16 cellular contexts compared by ENCODE assay signal in genomic region chr20:33817411-33817810, GRCh38. TPM values are rescaled to one million over a fixed set of nuclear protein-coding genes. Genes with fewer than 3 reads are reported as not detected.
DNase-seq lines count a peak whose midpoint lies in the region; ATAC-seq and TF ChIP-seq lines count a peak whose summit lies in the region.
"Had no signal": no experiment of that assay in that cellular context is flagged by ENCODE, and none has a peak within 500 bp of the region (broad histone marks: within the 10 kb centered on the region; RNA-seq: fewer than 3 reads in every experiment).

No MANE protein-coding gene starts in this region.

- H3K4me3 ChIP-seq in IMR-90 (ENCODE audit: insufficient read depth, low read depth, low read length) (no peak overlapping the region), SU-DHL-6 (ENCODE audit: insufficient read depth, low read length, poor library complexity, severe bottlenecking) (no peak overlapping the region), lower leg skin (ENCODE audit: low read depth, poor library complexity, severe bottlenecking) (no peak overlapping the region)
- H3K4me3 ChIP-seq: SJCRH30 had no signal

- H2BK20ac ChIP-seq in IMR-90 (ENCODE audit: low read depth, low read length): no peak overlapping the region

- H4K20me1 ChIP-seq in IMR-90 (ENCODE audit: insufficient read depth, low read length): peaks cover 99% of the 10 kb centered on the region
- H4K20me1 ChIP-seq in SU-DHL-6 (ENCODE audit: low read depth, low read length): peaks cover 10% of the 10 kb centered on the region; the same call in 1 of the 2 replicates

- H3K9me3 Mint-ChIP-seq in stimulated activated naive B cell treated with anti-CD40 and anti-IgM and Interleukin-4, amounts not matched to agents 10 μg/mL and 1 μg/mL and 100 μg/mL, for 72 hours: no peaks in the 10 kb centered on the region

- intact Hi-C loops in IMR-90 (cut with micrococcal nuclease): loop anchor here (10.0 kb wide), 1 partner anchor 153 kb away; the partner anchor contains the start of genes ACTL10 and C20orf144
- intact Hi-C loops in lower leg skin (cut with DNase I; ENCODE audit: low total_unique reads): no loop called here

- no peak for TF ChIP-seq CTCF in IMR-90 (conservative IDR thresholded peaks at IDR 0.05; ENCODE audit: low read depth, low read length)
- TF ChIP-seq CTCF in SU-DHL-6 (IDR thresholded peaks at IDR 0.05; ENCODE audit: insufficient read depth, low read length, poor library complexity, severe bottlenecking): no peak
- TF ChIP-seq CTCF in lower leg skin (IDR thresholded peaks at IDR 0.05): no peak

- no peak overlapping the region for H4K91ac ChIP-seq in IMR-90 (ENCODE audit: insufficient read depth, low read depth, low read length)

- peaks cover 21% of the 10 kb centered on the region for H3F3A ChIP-seq in SU-DHL-6 (ENCODE audit: insufficient read depth)

- peak overlapping the region; percentile 0 for H3K27ac Mint-ChIP-seq in stimulated activated naive B cell treated with anti-CD40 and anti-IgM and Interleukin-4, amounts not matched to agents 10 μg/mL and 1 μg/mL and 100 μg/mL, for 72 hours

- H3K14ac ChIP-seq in IMR-90 (replicated peaks; ENCODE audit: low read depth, low read length): no peak overlapping the region

- ATAC-seq in IMR-90 (ENCODE audit: low read depth) (peak; percentile 5; the same call in 1 of the 2 replicates), GM18505 (IDR thresholded peaks at IDR 0.05; ENCODE audit: unreplicated experiment) (no peak)
- ATAC-seq in stimulated activated naive B cell treated with anti-CD40 and anti-IgM and Interleukin-4, amounts not matched to agents 10 μg/mL and 1 μg/mL and 100 μg/mL, for 72 hours (replicated peaks): no peak
- ATAC-seq: PC-3 had no signal

- no peak overlapping the region for H2BK5ac ChIP-seq in IMR-90 (ENCODE audit: low read depth, low read length, poor library complexity, severe bottlenecking)

- peaks cover 42 to 61% of the 10 kb centered on the region in 2 donors for H3K36me3 Mint-ChIP-seq in stimulated activated naive B cell treated with anti-CD40 and anti-IgM and Interleukin-4, amounts not matched to agents 10 μg/mL and 1 μg/mL and 100 μg/mL, for 72 hours

- H3K9me1 ChIP-seq in IMR-90 (ENCODE audit: insufficient read depth, low read length): peaks cover 41% of the 10 kb centered on the region

- H3K27me3 ChIP-seq in IMR-90 (ENCODE audit: control insufficient read depth, insufficient read depth, low read length) (no peaks in the 10 kb centered on the region), SU-DHL-6 (ENCODE audit: low read length) (no peaks in the 10 kb centered on the region)
- H3K27me3 ChIP-seq: SJCRH30 had no signal

- DNase-seq in IMR-90 (peak; percentile 18), fibroblast of peridontal ligament (ENCODE audit: extremely low read depth) (peak; percentile 53), CD1c-positive myeloid dendritic cell (ENCODE audit: extremely low spot score) (no peak), lower leg skin (ENCODE audit: low spot score in 2 of 2) (no peak)
- no peak for DNase-seq in stimulated activated naive B cell treated with anti-CD40 and anti-IgM and Interleukin-4, amounts not matched to agents 10 μg/mL and 1 μg/mL and 100 μg/mL, for 72 hours
- DNase-seq: DMS79 treated with DMSO at 0.1 percent for 48 hours, GOT3, NCI-H1417 treated with DMSO at 0.1 percent for 48 hours, NCI-H1930, NCI-H2171 treated with DMSO at 0.1 percent for 48 hours, NCI-H748 treated with DMSO at 0.1 percent for 48 hours, PC-3, SJCRH30 had no signal

- H3K36me3 ChIP-seq in IMR-90 (ENCODE audit: control insufficient read depth, insufficient read depth, low read length) (peaks cover 3% of the 10 kb centered on the region), SU-DHL-6 (ENCODE audit: low read length) (0 out of 2 replicates have a peak, but pooled peaks cover 4% of the 10 kb centered on the region)

- no CpG with 5 or more reads among the region's 5 CpGs for WGBS in IMR-90 (ENCODE audit: extremely low coverage in 2 of 2, insufficient read length in 1 of 2), 2 experiments
- WGBS in lower leg skin, 2 donors: 75 to 76% methylated on average over 5 of the region's 5 CpGs

- no peak overlapping the region for H3K4me2 ChIP-seq in IMR-90 (ENCODE audit: low read depth, low read length)
- H3K4me2 ChIP-seq in SU-DHL-6 (ENCODE audit: low read depth, low read length, poor library complexity, severe bottlenecking): peak overlapping the region; percentile 36

- no peak overlapping the region for H4K8ac ChIP-seq in IMR-90 (ENCODE audit: low read depth in 2 of 2, low read length in 2 of 2)

- H4K5ac ChIP-seq in IMR-90 (ENCODE audit: low read depth, low read length): no peak overlapping the region

- no peak overlapping the region for H2BK15ac ChIP-seq in IMR-90 (ENCODE audit: low read depth, low read length)

- no peak overlapping the region for H2BK120ac ChIP-seq in IMR-90 (ENCODE audit: low read depth, low read length)

- H3K4me3 Mint-ChIP-seq in stimulated activated naive B cell treated with anti-CD40 and anti-IgM and Interleukin-4, amounts not matched to agents 10 μg/mL and 1 μg/mL and 100 μg/mL, for 72 hours: no peak overlapping the region

- no peak overlapping the region for H3K18ac ChIP-seq in IMR-90 (ENCODE audit: low read depth, low read length)

- POLR2A ChIA-PET in IMR-90 (lab: Charles Lee; ENCODE audit: unreplicated experiment): no interaction called here

- no peak overlapping the region for H3K56ac ChIP-seq in IMR-90 (ENCODE audit: extremely low read depth, insufficient read depth, low read length)

- H3K79me1 ChIP-seq in IMR-90 (ENCODE audit: low read depth in 1 of 2, low read length in 2 of 2): peaks cover 37 to 90% of the 10 kb centered on the region in 2 experiments

- peaks cover 9% of the 10 kb centered on the region for H3K4me1 ChIP-seq in IMR-90 (ENCODE audit: control insufficient read depth, insufficient read depth, low read length)

- dilution Hi-C loops in IMR-90 (cut with HindIII; ENCODE audit: low sequenced_read_pairs, unreplicated experiment): no loop called here

- no peak overlapping the region for H3K23ac ChIP-seq in IMR-90 (ENCODE audit: low read depth, low read length)

- no peak for TF ChIP-seq RAD21 in IMR-90 (IDR thresholded peaks at IDR 0.05; ENCODE audit: low read length)

- in situ Hi-C loops in IMR-90 (cut with MboI; ENCODE audit: low sequenced_read_pairs): no loop called here

- no peak overlapping the region for H3K4ac ChIP-seq in IMR-90 (ENCODE audit: low read depth, low read length)

- H3K9me2 ChIP-seq in SU-DHL-6 (replicated peaks; ENCODE audit: insufficient read depth, low read length): no peaks in the 10 kb centered on the region

- no TSS peak for BruUV-seq in IMR-90 (replicated peaks; lab: Mats Ljungman, UMichigan)

- H3K9ac ChIP-seq in IMR-90 (ENCODE audit: low read depth, low read length) (no peak overlapping the region), SU-DHL-6 (ENCODE audit: low read length) (no peak overlapping the region)

- H3K27ac ChIP-seq in IMR-90 (ENCODE audit: insufficient read depth, low read length): no peak overlapping the region
- H3K27ac ChIP-seq in SU-DHL-6 (ENCODE audit: low read depth, low read length): peak overlapping the region; percentile 43
- H3K27ac ChIP-seq: RWPE1, SJCRH30 had no signal

- H3K4me1 Mint-ChIP-seq in stimulated activated naive B cell treated with anti-CD40 and anti-IgM and Interleukin-4, amounts not matched to agents 10 μg/mL and 1 μg/mL and 100 μg/mL, for 72 hours: peaks cover 68 to 85% of the 10 kb centered on the region in 2 donors

- no peaks in the 10 kb centered on the region for H3K9me3 ChIP-seq in IMR-90 (ENCODE audit: control insufficient read depth, insufficient read depth, low read length)
- H3K9me3 ChIP-seq in SU-DHL-6 (ENCODE audit: insufficient read depth, low read length): no peaks in the 10 kb centered on the region
- H3K9me3 ChIP-seq: SJCRH30 had no signal

- no peak for TF ChIP-seq POLR2A in IMR-90 (IDR thresholded peaks at IDR 0.05; ENCODE audit: low read depth, low read length)
- TF ChIP-seq POLR2A in lower leg skin (IDR thresholded peaks at IDR 0.05): no peak
- no peak for TF ChIP-seq POLR2A in GM18505 (IDR thresholded peaks at IDR 0.05; ENCODE audit: borderline replicate concordance, extremely low read depth, insufficient read depth, insufficient read length)

- no peak overlapping the region for H2AK5ac ChIP-seq in IMR-90 (ENCODE audit: low read depth, low read length)

- H2AFZ ChIP-seq in IMR-90 (replicated peaks; ENCODE audit: low read length, poor library complexity) (no peak overlapping the region), SU-DHL-6 (ENCODE audit: low read depth, low read length, severe bottlenecking) (no peak overlapping the region)

- CTCF ChIA-PET in IMR-90 (lab: Yijun Ruan, JAX): interaction anchor here (0.8 kb wide), 1 partner anchor 9 kb away, joined by 3 read pairs; no protein-coding TSS in a partner anchor

- H3K79me2 ChIP-seq in SU-DHL-6 (ENCODE audit: insufficient read depth, low read length): peaks cover 100% of the 10 kb centered on the region

- H3K27me3 Mint-ChIP-seq in stimulated activated naive B cell treated with anti-CD40 and anti-IgM and Interleukin-4, amounts not matched to agents 10 μg/mL and 1 μg/mL and 100 μg/mL, for 72 hours: no peaks in the 10 kb centered on the region

- no peak overlapping the region for H2AK9ac ChIP-seq in IMR-90 (replicated peaks; ENCODE audit: low read depth, low read length, poor library complexity)

TF ChIP-seq in IMR-90, 13 proteins besides CTCF, POLR2A, EP300 and RAD21:
- TF ChIP-seq NFE2L2 (IDR thresholded peaks at IDR 0.05; ENCODE audit: low read depth, low read length): no peak
- TF ChIP-seq SMC3 (IDR thresholded peaks at IDR 0.05; ENCODE audit: low read depth, low read length): no peak
- no peak for TF ChIP-seq MAFK (IDR thresholded peaks at IDR 0.05; ENCODE audit: low read depth, low read length)
- TF ChIP-seq BHLHE40 (IDR thresholded peaks at IDR 0.05; ENCODE audit: low read depth, low read length): no peak
- TF ChIP-seq MXI1 (IDR thresholded peaks at IDR 0.05; ENCODE audit: borderline replicate concordance, low read depth, low read length): no peak
- TF ChIP-seq FOS (IDR thresholded peaks at IDR 0.05; ENCODE audit: low read depth, low read length): no peak
- no peak for TF ChIP-seq CHD1 (IDR thresholded peaks at IDR 0.05; ENCODE audit: low read depth, low read length)
- no peak for TF ChIP-seq CEBPB (IDR thresholded peaks at IDR 0.05; ENCODE audit: low read depth, low read length)
- TF ChIP-seq MAZ (IDR thresholded peaks at IDR 0.05; ENCODE audit: borderline replicate concordance, low read depth, low read length): no peak
- TF ChIP-seq RCOR1 (IDR thresholded peaks at IDR 0.05; ENCODE audit: insufficient replicate concordance, low read length): no peak

RNA-seq across cellular contexts. Expression of gene CHMP4B, which starts 6.3 kb away (rescaled TPM):
- total RNA-seq in IMR-90 (2012; rRNA removed) (30.3 and 40.5 TPM in 2 replicates), lower leg skin (100 to 1,000 TPM in 2 of 4 donors, 10 to 100 TPM in 2; 92.9 to 113 (median 105) TPM)
- polyA plus RNA-seq in IMR-90 (2012; rRNA removed): 84.7 and 94.8 TPM in 2 replicates
- 61.9 and 77.0 TPM in 2 replicates for polyA plus RNA-seq in IMR-90 (2012; cell fraction: cytosol; rRNA removed)
- 11.4 and 40.7 TPM in 2 replicates for polyA plus RNA-seq in IMR-90 (2012; cell fraction: nucleus; rRNA removed; ENCODE audit: low replicate concordance)

Comparison
In these comparisons a context has a peak if more than half of its experiments do, and no peak if none do; other contexts are left out.
1. DNase-seq: peak in IMR-90 (single experiment) and fibroblast of peridontal ligament (single experiment); none in stimulated activated naive B cell treated with anti-CD40 and anti-IgM and Interleukin-4, amounts not matched to agents 10 μg/mL and 1 μg/mL and 100 μg/mL, for 72 hours (single experiment), CD1c-positive myeloid dendritic cell (single experiment) and lower leg skin (0 of 2).